Comparison of ENCODE assay signal across 1 cellular context in the genomic region with DNA sequence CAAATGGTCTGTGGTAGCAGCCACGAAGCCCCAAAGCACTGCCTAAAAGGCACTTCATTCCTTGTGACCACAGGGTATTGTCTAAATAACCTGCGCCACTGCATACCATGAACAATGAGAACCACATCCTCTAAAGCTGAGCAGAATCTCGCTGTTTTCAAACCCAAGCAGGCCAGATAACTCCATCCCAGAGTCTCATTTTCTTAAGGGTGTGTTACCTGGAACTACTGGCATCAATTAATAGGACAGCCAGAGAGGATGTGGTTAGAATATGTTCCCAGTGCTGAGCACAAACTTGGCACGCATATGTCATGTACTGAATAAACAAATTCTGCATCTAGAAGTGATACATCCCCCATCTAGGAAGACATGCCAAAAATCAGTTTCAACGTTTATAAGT.
TF ChIP-seq lines count a peak whose summit lies in the region.

No MANE protein-coding gene starts in this region.

TF ChIP-seq in IMR-90, 13 proteins besides CTCF, POLR2A, EP300 and RAD21:
- no peak for TF ChIP-seq MAFK (IDR thresholded peaks at IDR 0.05; ENCODE audit: low read depth, low read length)
- TF ChIP-seq CHD1 (IDR thresholded peaks at IDR 0.05; ENCODE audit: low read depth, low read length) = no peak
- TF ChIP-seq CEBPB (IDR thresholded peaks at IDR 0.05; ENCODE audit: low read depth, low read length) = no peak
- TF ChIP-seq, protein P1, sequence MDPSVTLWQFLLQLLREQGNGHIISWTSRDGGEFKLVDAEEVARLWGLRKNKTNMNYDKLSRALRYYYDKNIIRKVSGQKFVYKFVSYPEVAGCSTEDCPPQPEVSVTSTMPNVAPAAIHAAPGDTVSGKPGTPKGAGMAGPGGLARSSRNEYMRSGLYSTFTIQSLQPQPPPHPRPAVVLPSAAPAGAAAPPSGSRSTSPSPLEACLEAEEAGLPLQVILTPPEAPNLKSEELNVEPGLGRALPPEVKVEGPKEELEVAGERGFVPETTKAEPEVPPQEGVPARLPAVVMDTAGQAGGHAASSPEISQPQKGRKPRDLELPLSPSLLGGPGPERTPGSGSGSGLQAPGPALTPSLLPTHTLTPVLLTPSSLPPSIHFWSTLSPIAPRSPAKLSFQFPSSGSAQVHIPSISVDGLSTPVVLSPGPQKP (IDR thresholded peaks at IDR 0.05; ENCODE audit: borderline replicate concordance, low read depth, low read length) = no peak
- no peak for TF ChIP-seq BHLHE40 (IDR thresholded peaks at IDR 0.05; ENCODE audit: low read depth, low read length)
- TF ChIP-seq, protein P2, sequence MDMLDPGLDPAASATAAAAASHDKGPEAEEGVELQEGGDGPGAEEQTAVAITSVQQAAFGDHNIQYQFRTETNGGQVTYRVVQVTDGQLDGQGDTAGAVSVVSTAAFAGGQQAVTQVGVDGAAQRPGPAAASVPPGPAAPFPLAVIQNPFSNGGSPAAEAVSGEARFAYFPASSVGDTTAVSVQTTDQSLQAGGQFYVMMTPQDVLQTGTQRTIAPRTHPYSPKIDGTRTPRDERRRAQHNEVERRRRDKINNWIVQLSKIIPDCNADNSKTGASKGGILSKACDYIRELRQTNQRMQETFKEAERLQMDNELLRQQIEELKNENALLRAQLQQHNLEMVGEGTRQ (IDR thresholded peaks at IDR 0.05; ENCODE audit: low read depth, low read length) = no peak
- TF ChIP-seq MAZ (IDR thresholded peaks at IDR 0.05; ENCODE audit: borderline replicate concordance, low read depth, low read length) = no peak
- TF ChIP-seq MXI1 (IDR thresholded peaks at IDR 0.05; ENCODE audit: borderline replicate concordance, low read depth, low read length) = no peak
- TF ChIP-seq NFE2L2 (IDR thresholded peaks at IDR 0.05; ENCODE audit: low read depth, low read length) = no peak
- TF ChIP-seq FOS (IDR thresholded peaks at IDR 0.05; ENCODE audit: low read depth, low read length) = no peak
- no peak for TF ChIP-seq SMC3 (IDR thresholded peaks at IDR 0.05; ENCODE audit: low read depth, low read length)
- no peak for TF ChIP-seq RCOR1 (IDR thresholded peaks at IDR 0.05; ENCODE audit: insufficient replicate concordance, low read length)
